ENCODE assay signal across 20 cellular contexts in genomic region chr3:57919987-57920386, GRCh38.
DNase-seq lines count a peak whose midpoint lies in the region; ATAC-seq and TF ChIP-seq lines count a peak whose summit lies in the region.
"Had no signal": no experiment of that assay in that cellular context is flagged by ENCODE, and none has a peak within 500 bp of the region (broad histone marks: within the 10 kb centered on the region; RNA-seq: fewer than 3 reads in every experiment).

No MANE protein-coding gene starts in this region.

- no peak overlapping the region for H3K4me3 Mint-ChIP-seq in stimulated activated effector memory CD8-positive, alpha-beta T cell treated with anti-CD3 and anti-CD28 coated beads, Interleukin-12 subunit alpha, Interleukin-12 subunit beta, amount 100 ng/mL, for 72 hours
- no peak overlapping the region for H3K4me3 Mint-ChIP-seq in activated T-cell treated with anti-CD3 and anti-CD28 coated beads, Interleukin-2, amount 50 U/mL, for 24 hours
- H3K4me3 Mint-ChIP-seq: stimulated activated memory B cell treated with anti-CD40 and anti-IgM and Interleukin-4, amounts not matched to agents 10 μg/mL and 1 μg/mL and 100 μg/mL, for 72 hours; WTC11 had no signal

- no peaks in the 10 kb centered on the region for H3K27me3 Mint-ChIP-seq in activated T-cell treated with anti-CD3 and anti-CD28 coated beads, Interleukin-2, amount 50 U/mL, for 24 hours
- H3K27me3 Mint-ChIP-seq: stimulated activated memory B cell treated with anti-CD40 and anti-IgM and Interleukin-4, amounts not matched to agents 10 μg/mL and 1 μg/mL and 100 μg/mL, for 72 hours had no signal

- no peak for TF ChIP-seq CTCF in fibroblast of villous mesenchyme (IDR thresholded peaks at IDR 0.05; ENCODE audit: insufficient read depth, low read depth, low read length)

- no peak overlapping the region for H3K4me3 ChIP-seq in fibroblast of villous mesenchyme (ENCODE audit: low read depth, low read length)
- H3K4me3 ChIP-seq: A549, adrenal gland had no signal

- ATAC-seq in stimulated activated effector memory CD8-positive, alpha-beta T cell treated with anti-CD3 and anti-CD28 coated beads, Interleukin-12 subunit alpha, Interleukin-12 subunit beta, amount 100 ng/mL, for 72 hours: no peak
- no peak for ATAC-seq in HG03045 (IDR thresholded peaks at IDR 0.05; ENCODE audit: unreplicated experiment)
- ATAC-seq: A549; stimulated activated memory B cell treated with anti-CD40 and anti-IgM and Interleukin-4, amounts not matched to agents 10 μg/mL and 1 μg/mL and 100 μg/mL, for 72 hours; WTC11 had no signal

- DNase-seq in NCI-H2227 (lab: John Stamatoyannopoulos, UW; ENCODE audit: unreplicated experiment): peak; percentile 2
- DNase-seq in NCI-H2227 treated with DMSO at 0.1 percent for 48 hours (lab: John Stamatoyannopoulos, UW): no peak
- DNase-seq in RPMI8226: peak; percentile 11
- peak; percentile 25 for DNase-seq in fibroblast of villous mesenchyme (ENCODE audit: low read depth)
- no peak for DNase-seq in stimulated activated effector memory CD8-positive, alpha-beta T cell treated with anti-CD3 and anti-CD28 coated beads, Interleukin-12 subunit alpha, Interleukin-12 subunit beta, amount 100 ng/mL, for 72 hours (ENCODE audit: low spot score in 2 of 2)
- DNase-seq in activated effector memory CD4-positive, alpha-beta T cell treated with anti-CD3 and anti-CD28 coated beads, Interleukin-2, amount 50 U/mL, for 16 hours: no peak
- DNase-seq in activated T-cell treated with anti-CD3 and anti-CD28 coated beads, Interleukin-2, amount 50 U/mL, for 24 hours: no peak
- DNase-seq: activated CD4-positive, alpha-beta T cell treated with anti-CD3 and anti-CD28 coated beads, Interleukin-2, amount 50 U/mL, for 4 hours; activated gamma-delta T cell treated with Interleukin-2 at 50 U/mL for 16 hours; adrenal gland; GDM1; NCI-H1105 treated with DMSO at 0.1 percent for 48 hours; NCI-H2081 treated with DMSO at 0.1 percent for 48 hours; NCI-H526; SHP77; T-helper 1 cell had no signal

- H3K27ac Mint-ChIP-seq in stimulated activated effector memory CD8-positive, alpha-beta T cell treated with anti-CD3 and anti-CD28 coated beads, Interleukin-12 subunit alpha, Interleukin-12 subunit beta, amount 100 ng/mL, for 72 hours: peak overlapping the region; percentile 24
- H3K27ac Mint-ChIP-seq in activated T-cell treated with anti-CD3 and anti-CD28 coated beads, Interleukin-2, amount 50 U/mL, for 24 hours: no peak overlapping the region
- H3K27ac Mint-ChIP-seq: stimulated activated memory B cell treated with anti-CD40 and anti-IgM and Interleukin-4, amounts not matched to agents 10 μg/mL and 1 μg/mL and 100 μg/mL, for 72 hours; WTC11 had no signal

- no peaks in the 10 kb centered on the region for H3K9me3 Mint-ChIP-seq in stimulated activated effector memory CD8-positive, alpha-beta T cell treated with anti-CD3 and anti-CD28 coated beads, Interleukin-12 subunit alpha, Interleukin-12 subunit beta, amount 100 ng/mL, for 72 hours
- no peaks in the 10 kb centered on the region for H3K9me3 Mint-ChIP-seq in activated T-cell treated with anti-CD3 and anti-CD28 coated beads, Interleukin-2, amount 50 U/mL, for 24 hours
- H3K9me3 Mint-ChIP-seq: stimulated activated memory B cell treated with anti-CD40 and anti-IgM and Interleukin-4, amounts not matched to agents 10 μg/mL and 1 μg/mL and 100 μg/mL, for 72 hours; WTC11 had no signal

- peaks cover 91% of the 10 kb centered on the region for H3K36me3 Mint-ChIP-seq in stimulated activated effector memory CD8-positive, alpha-beta T cell treated with anti-CD3 and anti-CD28 coated beads, Interleukin-12 subunit alpha, Interleukin-12 subunit beta, amount 100 ng/mL, for 72 hours
- H3K36me3 Mint-ChIP-seq in activated T-cell treated with anti-CD3 and anti-CD28 coated beads, Interleukin-2, amount 50 U/mL, for 24 hours (ENCODE audit: low read depth): peaks cover 83% of the 10 kb centered on the region

- no peaks in the 10 kb centered on the region for H3K4me1 Mint-ChIP-seq in stimulated activated effector memory CD8-positive, alpha-beta T cell treated with anti-CD3 and anti-CD28 coated beads, Interleukin-12 subunit alpha, Interleukin-12 subunit beta, amount 100 ng/mL, for 72 hours
- H3K4me1 Mint-ChIP-seq in activated T-cell treated with anti-CD3 and anti-CD28 coated beads, Interleukin-2, amount 50 U/mL, for 24 hours (ENCODE audit: low read depth): no peaks in the 10 kb centered on the region
- H3K4me1 Mint-ChIP-seq: stimulated activated memory B cell treated with anti-CD40 and anti-IgM and Interleukin-4, amounts not matched to agents 10 μg/mL and 1 μg/mL and 100 μg/mL, for 72 hours; WTC11 had no signal

Comparison
In these comparisons a context has a peak if more than half of its experiments do, and no peak if none do; other contexts are left out.
1. DNase-seq: peak in NCI-H2227 (single experiment), RPMI8226 (single experiment) and fibroblast of villous mesenchyme (single experiment); none in NCI-H2227 treated with DMSO at 0.1 percent for 48 hours (single experiment), stimulated activated effector memory CD8-positive, alpha-beta T cell treated with anti-CD3 and anti-CD28 coated beads, Interleukin-12 subunit alpha, Interleukin-12 subunit beta, amount 100 ng/mL, for 72 hours (0 of 2), activated effector memory CD4-positive, alpha-beta T cell treated with anti-CD3 and anti-CD28 coated beads, Interleukin-2, amount 50 U/mL, for 16 hours (single experiment) and activated T-cell treated with anti-CD3 and anti-CD28 coated beads, Interleukin-2, amount 50 U/mL, for 24 hours (single experiment).